Comparison of ENCODE assay signal across 8 cellular contexts in the genomic region with DNA sequence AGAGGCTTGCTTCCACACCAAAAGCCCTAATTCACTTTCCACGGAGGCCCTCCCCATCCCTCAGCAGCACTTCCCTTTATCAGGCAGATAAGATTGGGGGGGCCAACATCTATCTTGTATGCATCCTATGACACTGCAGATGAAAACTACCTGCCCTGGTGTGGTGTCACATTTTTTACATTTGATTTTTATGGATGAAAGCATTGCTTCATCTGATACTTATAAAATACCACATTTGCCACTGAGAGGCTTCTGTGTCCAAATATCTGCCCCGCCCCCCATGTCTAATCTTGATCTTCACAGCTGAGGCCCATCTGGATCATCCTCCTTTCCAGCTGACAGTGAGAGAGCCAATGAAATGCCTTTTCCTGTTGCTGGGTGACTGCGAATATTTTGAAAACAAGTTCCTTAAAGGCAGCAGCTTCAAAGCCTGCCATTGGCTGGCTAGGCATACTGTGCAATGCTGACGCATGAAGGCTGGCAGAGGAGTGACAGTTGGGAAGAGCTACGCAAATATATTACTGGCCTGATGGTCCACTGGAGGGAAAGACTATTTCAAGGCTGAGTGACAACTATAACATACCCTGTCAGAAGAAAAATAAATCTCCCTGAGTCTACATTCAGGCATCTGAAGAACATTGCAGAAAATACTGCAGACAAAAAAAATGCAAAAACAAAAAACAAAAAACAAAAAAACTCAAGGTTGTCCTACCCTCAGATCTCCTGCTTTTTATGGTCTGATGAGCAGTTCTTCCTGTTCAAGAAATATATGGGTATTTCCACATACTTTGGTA.
DNase-seq lines count a peak whose midpoint lies in the region; ATAC-seq, FAIRE-seq and TF ChIP-seq lines count a peak whose summit lies in the region.

No MANE protein-coding gene starts in this region.

- H3K27me3 ChIP-seq in CD4-positive, alpha-beta T cell (ENCODE audit: control insufficient read depth, insufficient read depth, low read length) = no peaks in the 10 kb centered on the region

- DNase-seq in CD4-positive, alpha-beta T cell = peak in 4 of 10 experiments; percentile 2 to 38 (median 8)
- DNase-seq in HTR-8/SVneo (ENCODE audit: insufficient read length, low spot score) (peak; percentile 27), activated B cell treated with CpG ODN at 0.5 μM for 24 hours (no peak), Right ventricle myocardium superior (peak; percentile 83), pons (ENCODE audit: low spot score) (peak; percentile 91), NCI-H187 treated with DMSO at 0.1 percent for 48 hours (lab: John Stamatoyannopoulos, UW) (no peak)
- DNase-seq in activated naive CD4-positive, alpha-beta T cell treated with anti-CD3 and anti-CD28 coated beads, Interleukin-2, amount 50 U/mL, for 72 hours (ENCODE audit: low spot score in 2 of 2) = no peak

- H3K27me3 Mint-ChIP-seq in CD4-positive, alpha-beta T cell = peaks cover 12% of the 10 kb centered on the region
- H3K27me3 Mint-ChIP-seq in activated B cell treated with CpG ODN at 0.5 μM for 24 hours = peaks cover 14% of the 10 kb centered on the region

- H3K9me3 ChIP-seq in CD4-positive, alpha-beta T cell (ENCODE audit: control insufficient read depth, low read length) = no peaks in the 10 kb centered on the region

- no peaks in the 10 kb centered on the region for H3K36me3 Mint-ChIP-seq in CD4-positive, alpha-beta T cell (ENCODE audit: low read depth)
- H3K36me3 Mint-ChIP-seq in activated B cell treated with CpG ODN at 0.5 μM for 24 hours (ENCODE audit: low read depth) = no peaks in the 10 kb centered on the region
- H3K36me3 Mint-ChIP-seq in activated naive CD4-positive, alpha-beta T cell treated with anti-CD3 and anti-CD28 coated beads, Interleukin-2, amount 50 U/mL, for 72 hours = no peaks in the 10 kb centered on the region

- peak; percentile 90 for ATAC-seq in CD4-positive, alpha-beta T cell (ENCODE audit: poor library complexity)
- ATAC-seq in activated B cell treated with CpG ODN at 0.5 μM for 24 hours (ENCODE audit: low read depth) (peak; percentile 28), Right ventricle myocardium superior (ENCODE audit: poor library complexity) (peak; percentile 95), GM21381 (IDR thresholded peaks at IDR 0.05; ENCODE audit: unreplicated experiment) (no peak)
- ATAC-seq in activated naive CD4-positive, alpha-beta T cell treated with anti-CD3 and anti-CD28 coated beads, Interleukin-2, amount 50 U/mL, for 72 hours = no peak

- no peaks in the 10 kb centered on the region for H3K9me3 Mint-ChIP-seq in CD4-positive, alpha-beta T cell
- H3K9me3 Mint-ChIP-seq in activated B cell treated with CpG ODN at 0.5 μM for 24 hours = no peaks in the 10 kb centered on the region
- no peaks in the 10 kb centered on the region for H3K9me3 Mint-ChIP-seq in activated naive CD4-positive, alpha-beta T cell treated with anti-CD3 and anti-CD28 coated beads, Interleukin-2, amount 50 U/mL, for 72 hours

- CTCF ChIA-PET in CD4-positive, alpha-beta T cell (lab: Charles Lee) = no interaction called here
- CTCF ChIA-PET in activated B cell treated with CpG ODN at 0.5 μM for 24 hours (lab: Charles Lee) = interaction anchor here (2.2 kb wide), 1 partner anchor 9 kb away, joined by 9 read pairs; no protein-coding TSS in a partner anchor

- TF ChIP-seq CTCF in CD4-positive, alpha-beta T cell (IDR thresholded peaks at IDR 0.05) = no peak
- TF ChIP-seq CTCF in activated B cell treated with CpG ODN at 0.5 μM for 24 hours (IDR thresholded peaks at IDR 0.05) = no peak

- no peak for FAIRE-seq in HTR-8/SVneo (lab: Jason Lieb, UNC)

- H3K4me1 Mint-ChIP-seq in CD4-positive, alpha-beta T cell (ENCODE audit: low read depth) = peaks cover 10% of the 10 kb centered on the region
- H3K4me1 Mint-ChIP-seq in activated B cell treated with CpG ODN at 0.5 μM for 24 hours = no peaks in the 10 kb centered on the region

- no peak overlapping the region for H3K27ac ChIP-seq in CD4-positive, alpha-beta T cell (ENCODE audit: low read depth, low read length)

- no peak overlapping the region for H3K4me3 Mint-ChIP-seq in CD4-positive, alpha-beta T cell
- H3K4me3 Mint-ChIP-seq in activated B cell treated with CpG ODN at 0.5 μM for 24 hours = no peak overlapping the region

- intact Hi-C loops in CD4-positive, alpha-beta T cell (cut with DNase I, micrococcal nuclease) = no loop called here
- intact Hi-C loops in activated B cell treated with CpG ODN at 0.5 μM for 24 hours (cut with micrococcal nuclease) = no loop called here
- intact Hi-C loops in Right ventricle myocardium superior (cut with DNase I) = loop anchor here (10.0 kb wide), 2 partner anchors 259 to 419 kb away; no protein-coding TSS in a partner anchor

- POLR2A ChIA-PET in CD4-positive, alpha-beta T cell (lab: Charles Lee) = no interaction called here
- POLR2A ChIA-PET in activated B cell treated with CpG ODN at 0.5 μM for 24 hours (lab: Charles Lee) = no interaction called here

- H3K27ac Mint-ChIP-seq in CD4-positive, alpha-beta T cell = peak overlapping the region; percentile 52
- H3K27ac Mint-ChIP-seq in activated B cell treated with CpG ODN at 0.5 μM for 24 hours = no peak overlapping the region
- H3K27ac Mint-ChIP-seq in activated naive CD4-positive, alpha-beta T cell treated with anti-CD3 and anti-CD28 coated beads, Interleukin-2, amount 50 U/mL, for 72 hours = no peak overlapping the region

Comparison
In these comparisons a context has a peak if more than half of its experiments do, and no peak if none do; other contexts are left out.
1. ATAC-seq: peak in CD4-positive, alpha-beta T cell (single experiment), activated B cell treated with CpG ODN at 0.5 μM for 24 hours (single experiment) and Right ventricle myocardium superior (single experiment); none in GM21381 (single experiment) and activated naive CD4-positive, alpha-beta T cell treated with anti-CD3 and anti-CD28 coated beads, Interleukin-2, amount 50 U/mL, for 72 hours (0 of 2).
2. DNase-seq: peak in HTR-8/SVneo (single experiment), Right ventricle myocardium superior (single experiment) and pons (single experiment); none in activated B cell treated with CpG ODN at 0.5 μM for 24 hours (single experiment), NCI-H187 treated with DMSO at 0.1 percent for 48 hours (single experiment) and activated naive CD4-positive, alpha-beta T cell treated with anti-CD3 and anti-CD28 coated beads, Interleukin-2, amount 50 U/mL, for 72 hours (0 of 2).